Comparison of ENCODE assay signal across 8 cellular contexts in genomic region chr10:5446390-5446926, GRCh38.
A peak's percentile ranks its signal among the peaks of the same experiment; 100 is the strongest.
DNase-seq lines count a peak whose midpoint lies in the region; ATAC-seq and TF ChIP-seq lines count a peak whose summit lies in the region.

No MANE protein-coding gene starts in this region.

- H3K9me3 ChIP-seq in Loucy (ENCODE audit: insufficient read depth, low read depth, low read length), result no peaks in the 10 kb centered on the region

- in situ Hi-C loops in T47D (cut with HindIII; ENCODE audit: low pct_unique_long_range_greater_than_20kb, low sequenced_read_pairs), result no loop called here

- TF ChIP-seq CTCF in AG04449 (IDR thresholded peaks at IDR 0.05; ENCODE audit: insufficient read depth, low read length, missing control alignments) (no peak), Loucy (conservative IDR thresholded peaks at IDR 0.05; ENCODE audit: low read length) (no peak), VCaP (conservative IDR thresholded peaks at IDR 0.05) (no peak)

- peaks cover 70% of the 10 kb centered on the region for H3K79me2 ChIP-seq in Loucy (ENCODE audit: insufficient read depth, low read length)

- H3F3A ChIP-seq in Loucy (ENCODE audit: low read depth), result 0 out of 2 replicates have a peak, but pooled peaks cover 3% of the 10 kb centered on the region

- peaks cover 56% of the 10 kb centered on the region for H3K4me1 ChIP-seq in Loucy (ENCODE audit: insufficient read depth, low read length, poor library complexity, severe bottlenecking)

- H2AFZ ChIP-seq in Loucy (ENCODE audit: low read length), result no peak overlapping the region

- H3K4me2 ChIP-seq in Loucy (ENCODE audit: low read depth, low read length, poor library complexity, severe bottlenecking), result peak overlapping the region; percentile 85

- DNase-seq in AG04449 (ENCODE audit: low read depth, low spot score) (no peak), T47D (ENCODE audit: low read depth in 1 of 2, low spot score in 1 of 2) (peak; percentile 65 to 93), iPS-NIHi7 (ENCODE audit: extremely low spot score) (peak; percentile 97), NCI-H345 (lab: John Stamatoyannopoulos, UW) (no peak)

- no peaks in the 10 kb centered on the region for H3K27me3 ChIP-seq in Loucy (ENCODE audit: insufficient read depth, low read length, poor library complexity, severe bottlenecking)

- H3K27ac ChIP-seq in VCaP (peak overlapping the region; percentile 86), skin epidermis (peak overlapping the region in 20 of 21 experiments; percentile 56 to 86 (median 79))

- CTCF ChIA-PET in AG04449 (lab: Yijun Ruan, JAX), result interaction anchor here (0.8 to 18.8 kb wide), 6 partner anchors 13 to 633 kb away, joined by 3 to 1068 read pairs (median 4); no protein-coding TSS in a partner anchor

- peaks cover 46% of the 10 kb centered on the region for H4K20me1 ChIP-seq in Loucy (ENCODE audit: insufficient read depth, low read length, poor library complexity, severe bottlenecking)

- POLR2A ChIA-PET in AG04449 (lab: Yijun Ruan, JAX), result interaction anchor here (0.5 to 3.2 kb wide), 21 partner anchors 17 to 443 kb away, joined by 3 to 52 read pairs (median 4); partner anchors contain the start of genes ANKRD16 and FBH1

- ATAC-seq in GM19397 (IDR thresholded peaks at IDR 0.05; ENCODE audit: unreplicated experiment), result peak; percentile 66

- H3K36me3 ChIP-seq in Loucy (ENCODE audit: insufficient read depth, low read length), result peaks cover 9% of the 10 kb centered on the region; the same call in 1 of the 2 replicates

- H3K9me2 ChIP-seq in Loucy (replicated peaks; ENCODE audit: low read depth, low read length), result no peaks in the 10 kb centered on the region

- peak overlapping the region; percentile 78 for H3K4me3 ChIP-seq in AG04449 (ENCODE audit: low read depth, low read length)
- H3K4me3 ChIP-seq in Loucy (ENCODE audit: low read length, poor library complexity, severe bottlenecking), result peak overlapping the region; percentile 78
- H3K4me3 ChIP-seq in skin epidermis, result peak overlapping the region; percentile 25 to 60 (median 44)

- peak overlapping the region; percentile 71 for H3K9ac ChIP-seq in Loucy (ENCODE audit: low read depth, low read length, poor library complexity, severe bottlenecking)

Comparison
In these comparisons a context has a peak if more than half of its experiments do, and no peak if none do; other contexts are left out.
1. DNase-seq: peak in T47D (2 of 2) and iPS-NIHi7 (single experiment); none in AG04449 (single experiment) and NCI-H345 (single experiment).
2. Peak in every context shown above with its lines, with median percentiles within 50 percentile points of each other: H3K4me3 ChIP-seq.